ENCODE assay signal across 8 cellular contexts in genomic region chr1:83692524-83693336, GRCh38.
DNase-seq lines count a peak whose midpoint lies in the region; ATAC-seq and TF ChIP-seq lines count a peak whose summit lies in the region.

No MANE protein-coding gene starts in this region.

- H3K27me3 ChIP-seq in kidney epithelial cell (ENCODE audit: control insufficient read depth, insufficient read depth, low read length): no peaks in the 10 kb centered on the region

- H3K27ac Mint-ChIP-seq in stimulated activated naive CD8-positive, alpha-beta T cell treated with anti-CD3 and anti-CD28 coated beads, Interleukin-15, amount 100 ng/mL, for 72 hours: peak overlapping the region; percentile 41 to 91

- peak overlapping the region; percentile 19 for H3K4me3 ChIP-seq in astrocyte of the cerebellum (ENCODE audit: low read depth, low read length)
- H3K4me3 ChIP-seq in kidney epithelial cell (ENCODE audit: low read depth, low read length): peak overlapping the region; percentile 22

- peak; percentile 63 for ATAC-seq in GM21528 (IDR thresholded peaks at IDR 0.05; ENCODE audit: low FRiP score, unreplicated experiment)
- ATAC-seq in stimulated activated naive CD8-positive, alpha-beta T cell treated with anti-CD3 and anti-CD28 coated beads, Interleukin-15, amount 100 ng/mL, for 72 hours: peak; percentile 80
- ATAC-seq in HG03439 (IDR thresholded peaks at IDR 0.05; ENCODE audit: unreplicated experiment): no peak

- H3K9me3 Mint-ChIP-seq in stimulated activated naive CD8-positive, alpha-beta T cell treated with anti-CD3 and anti-CD28 coated beads, Interleukin-15, amount 100 ng/mL, for 72 hours: peaks cover 10 to 23% of the 10 kb centered on the region in 2 donors

- TF ChIP-seq CTCF in astrocyte of the cerebellum (IDR thresholded peaks at IDR 0.05; ENCODE audit: low read depth, low read length, missing control alignments): no peak
- no peak for TF ChIP-seq CTCF in kidney epithelial cell (IDR thresholded peaks at IDR 0.05; ENCODE audit: insufficient read depth, low read length, poor library complexity, severe bottlenecking)

- no peaks in the 10 kb centered on the region for H3K36me3 ChIP-seq in kidney epithelial cell (ENCODE audit: control insufficient read depth, insufficient read depth, low read length)

- DNase-seq in DMS153 (lab: John Stamatoyannopoulos, UW): peak; percentile 44
- DNase-seq in NCI-H2081 treated with DMSO at 0.1 percent for 48 hours (lab: John Stamatoyannopoulos, UW): peak; percentile 34
- DNase-seq in astrocyte of the cerebellum (ENCODE audit: low read depth): no peak
- peak; percentile 38 for DNase-seq in kidney epithelial cell (ENCODE audit: low read depth)
- DNase-seq in stimulated activated naive CD8-positive, alpha-beta T cell treated with anti-CD3 and anti-CD28 coated beads, Interleukin-15, amount 100 ng/mL, for 72 hours: no peak
- no peak for DNase-seq in NCI-H526 treated with DMSO at 0.1 percent for 48 hours (lab: John Stamatoyannopoulos, UW)

- peaks cover 44% of the 10 kb centered on the region for H3K4me1 Mint-ChIP-seq in stimulated activated naive CD8-positive, alpha-beta T cell treated with anti-CD3 and anti-CD28 coated beads, Interleukin-15, amount 100 ng/mL, for 72 hours

- peak overlapping the region; percentile 82 to 86 for H3K4me3 Mint-ChIP-seq in stimulated activated naive CD8-positive, alpha-beta T cell treated with anti-CD3 and anti-CD28 coated beads, Interleukin-15, amount 100 ng/mL, for 72 hours

- H3K27me3 Mint-ChIP-seq in stimulated activated naive CD8-positive, alpha-beta T cell treated with anti-CD3 and anti-CD28 coated beads, Interleukin-15, amount 100 ng/mL, for 72 hours: no peaks in the 10 kb centered on the region

- in situ Hi-C loops in astrocyte of the cerebellum (cut with HindIII; ENCODE audit: low sequenced_read_pairs): no loop called here

Comparison
In these comparisons a context has a peak if more than half of its experiments do, and no peak if none do; other contexts are left out.
1. DNase-seq: peak in DMS153 (single experiment), NCI-H2081 treated with DMSO at 0.1 percent for 48 hours (single experiment) and kidney epithelial cell (single experiment); none in astrocyte of the cerebellum (single experiment), stimulated activated naive CD8-positive, alpha-beta T cell treated with anti-CD3 and anti-CD28 coated beads, Interleukin-15, amount 100 ng/mL, for 72 hours (0 of 2) and NCI-H526 treated with DMSO at 0.1 percent for 48 hours (single experiment).